ENCODE assay signal across 1 cellular context in the genomic region with DNA sequence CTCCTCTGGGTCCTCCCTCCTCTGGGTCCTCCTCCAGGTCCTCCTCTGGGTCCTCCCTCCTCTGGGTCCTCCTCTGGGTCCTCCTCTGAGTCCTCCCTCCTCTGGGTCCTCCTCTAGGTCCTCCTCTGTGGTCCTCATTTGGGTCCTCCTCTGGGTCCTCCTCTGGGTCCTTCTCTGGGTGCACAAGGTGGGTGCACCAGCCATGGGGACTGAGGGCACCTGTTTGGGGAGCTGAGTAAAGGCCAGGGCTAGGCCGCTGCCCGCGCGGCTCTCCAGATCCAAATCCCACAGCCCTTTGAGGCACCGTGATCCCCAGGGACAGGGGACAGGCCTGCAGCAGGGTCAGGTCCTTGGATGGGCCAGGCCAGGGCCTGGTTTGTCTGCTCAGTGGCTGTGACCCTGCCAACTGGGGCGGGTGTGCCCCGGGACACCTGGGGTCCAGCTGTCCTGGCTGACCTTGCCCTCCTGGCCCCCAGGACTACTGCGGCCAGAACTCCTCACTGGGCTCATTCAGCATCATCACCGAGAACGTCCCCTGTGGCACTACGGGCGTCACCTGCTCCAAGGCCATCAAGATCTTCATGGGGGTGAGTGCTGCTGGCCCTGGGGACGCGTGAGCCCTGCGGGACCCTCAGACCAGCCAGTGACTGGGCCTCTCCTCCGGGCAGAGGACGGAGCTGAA.
TF ChIP-seq lines count a peak whose summit lies in the region.

No MANE protein-coding gene starts in this region.

TF ChIP-seq in HEK293, 187 proteins besides CTCF, POLR2A, EP300 and RAD21 (continued from another document):
- TF ChIP-seq ZNF830 (tag by site-specific recombination; IDR thresholded peaks at IDR 0.05; ENCODE audit: low read depth) (no peak), ZNF211 (tag by site-specific recombination; IDR thresholded peaks at IDR 0.05; ENCODE audit: low read depth) (no peak), ZNF335 (tag by site-specific recombination; conservative IDR thresholded peaks at IDR 0.05) (peak; percentile 77)
